In the genomic region with DNA sequence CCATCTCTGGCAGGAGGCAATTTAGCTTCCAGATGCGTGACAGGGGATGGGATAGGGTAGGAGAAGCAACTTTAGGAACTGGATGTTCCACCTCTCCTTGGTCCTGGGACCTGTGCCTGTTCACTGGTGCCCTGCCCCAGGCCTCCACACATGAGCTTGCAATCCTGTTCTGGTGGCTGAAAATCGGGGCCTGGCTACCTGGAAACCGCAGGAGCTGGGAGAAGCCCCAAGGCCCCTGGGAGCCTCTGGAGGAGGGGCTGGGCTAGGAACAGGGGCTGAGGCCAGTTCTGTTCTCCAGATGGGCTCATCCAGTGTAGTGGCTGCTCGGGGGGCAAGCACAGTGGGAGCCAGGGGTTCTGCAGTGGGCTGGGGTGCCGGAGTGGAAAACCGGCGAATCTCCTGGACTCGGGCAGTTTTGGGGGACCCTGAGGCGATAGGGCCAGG, we compare ENCODE assay signal across 15 cellular contexts. TPM values are rescaled to one million over a fixed set of nuclear protein-coding genes. Genes with fewer than 3 reads are reported as not detected.
DNase-seq lines count a peak whose midpoint lies in the region; ATAC-seq, FAIRE-seq and TF ChIP-seq lines count a peak whose summit lies in the region.
"Had no signal": no experiment of that assay in that cellular context is flagged by ENCODE, and none has a peak within 500 bp of the region (broad histone marks: within the 10 kb centered on the region; RNA-seq: fewer than 3 reads in every experiment).

No MANE protein-coding gene starts in this region.

- H3K4me1 ChIP-seq in H1 (replicated peaks in 1 of 4; ENCODE audit: control insufficient read depth in 3 of 4, insufficient read depth in 4 of 4, low read length in 3 of 4) = peaks cover 0 to 15% (median 9%) of the 10 kb centered on the region in 4 experiments; a peak in 6 of 7 replicates
- H3K4me1 ChIP-seq in stomach = peaks cover 7 to 41% (median 29%) of the 10 kb centered on the region in 4 donors

- peak overlapping the region; percentile 92; the same call in 1 of the 2 replicates for H2AFZ ChIP-seq in H1 (ENCODE audit: low read length)

- no peaks in the 10 kb centered on the region for H3K9me3 Mint-ChIP-seq in activated naive CD8-positive, alpha-beta T cell (ENCODE audit: low read depth)
- no peaks in the 10 kb centered on the region for H3K9me3 Mint-ChIP-seq in activated naive CD8-positive, alpha-beta T cell treated with anti-CD3 and anti-CD28 coated beads, Interleukin-2, amount 50 U/mL, for 24 hours
- H3K9me3 Mint-ChIP-seq in stimulated activated memory B cell treated with anti-CD40 and anti-IgM and Interleukin-4, amounts not matched to agents 10 μg/mL and 1 μg/mL and 100 μg/mL, for 72 hours = no peaks in the 10 kb centered on the region

- no peak for TF ChIP-seq RAD21 in H1 (IDR thresholded peaks at IDR 0.05 in 1 of 2, conservative IDR thresholded peaks at IDR 0.05 in 1 of 2; ENCODE audit: low read depth in 2 of 2, low read length in 2 of 2)

- no peak overlapping the region for H3K4ac ChIP-seq in H1 (replicated peaks; ENCODE audit: insufficient read length, low read depth, low read length)

- no peak overlapping the region for H3K56ac ChIP-seq in H1 (replicated peaks; ENCODE audit: insufficient read length, low read depth, low read length)

- TF ChIP-seq CTCF in H1 (IDR thresholded peaks at IDR 0.05; ENCODE audit: control extremely low read depth in 1 of 3, insufficient read depth in 1 of 3, low read depth in 1 of 3, low read length in 3 of 3) (no peak), stomach (IDR thresholded peaks at IDR 0.05) (no peak)

- H3K27me3 ChIP-seq in H1 (replicated peaks in 1 of 4; ENCODE audit: control insufficient read depth in 3 of 4, extremely low read depth in 1 of 4, insufficient read depth in 3 of 4, low read length in 3 of 4) = no peaks in the 10 kb centered on the region
- no peaks in the 10 kb centered on the region for H3K27me3 ChIP-seq in stomach
- H3K27me3 ChIP-seq: Peyer's patch had no signal

- no peak overlapping the region for H4K5ac ChIP-seq in H1 (ENCODE audit: insufficient read length, low read depth, low read length)

- no peak for ATAC-seq in activated naive CD8-positive, alpha-beta T cell treated with anti-CD3 and anti-CD28 coated beads, Interleukin-2, amount 50 U/mL, for 24 hours
- no peak for ATAC-seq in stimulated activated memory B cell treated with anti-CD40 and anti-IgM and Interleukin-4, amounts not matched to agents 10 μg/mL and 1 μg/mL and 100 μg/mL, for 72 hours
- ATAC-seq in GM18868 (IDR thresholded peaks at IDR 0.05; ENCODE audit: unreplicated experiment) = no peak
- ATAC-seq: K562 had no signal

- no peak overlapping the region for H2BK120ac ChIP-seq in H1 (replicated peaks; ENCODE audit: low read depth, low read length)

- CTCF ChIA-PET in H1 (lab: Charles Lee; ENCODE audit: partially characterized antibody) = interaction anchor here (0.6 to 14.5 kb wide), 4 partner anchors 16 to 528 kb away, joined by 3 to 271 read pairs (median 16); no protein-coding TSS in a partner anchor

- TF ChIP-seq EP300 in H1 (IDR thresholded peaks at IDR 0.05; ENCODE audit: borderline replicate concordance in 1 of 2, low read depth in 2 of 2, low read length in 2 of 2) = no peak
- TF ChIP-seq EP300 in stomach (IDR thresholded peaks at IDR 0.05) = no peak

- H3K79me1 ChIP-seq in H1 (ENCODE audit: low read depth, low read length) = no peaks in the 10 kb centered on the region

- H2BK20ac ChIP-seq in H1 (ENCODE audit: low read length) = peak overlapping the region; percentile 61; the same call in 1 of the 2 replicates

- H3K27me3 Mint-ChIP-seq in activated naive CD8-positive, alpha-beta T cell = peaks cover 2% of the 10 kb centered on the region
- H3K27me3 Mint-ChIP-seq in activated naive CD8-positive, alpha-beta T cell treated with anti-CD3 and anti-CD28 coated beads, Interleukin-2, amount 50 U/mL, for 24 hours = peaks cover 3% of the 10 kb centered on the region
- H3K27me3 Mint-ChIP-seq in stimulated activated memory B cell treated with anti-CD40 and anti-IgM and Interleukin-4, amounts not matched to agents 10 μg/mL and 1 μg/mL and 100 μg/mL, for 72 hours = peaks cover 16% of the 10 kb centered on the region

- H2BK12ac ChIP-seq in H1 (ENCODE audit: low read depth, low read length) = 0 out of 2 replicates have a peak overlapping the region, but pooled peaks have one; percentile 70

- 83% methylated on average over 9 of the region's 9 CpGs; no CpG with 5 or more reads in 1 of the 2 experiments for WGBS in H1 (ENCODE audit: extremely low coverage in 1 of 2, insufficient coverage in 1 of 2, insufficient read length in 1 of 2, insufficient replicate concordance in 2 of 2, low coverage in 1 of 2, low lambda C conversion rate in 2 of 2, missing lambda C conversion rate in 1 of 2), 2 experiments
- 90 to 94% (median 91%) methylated on average over 8 to 9 of the region's 9 CpGs for WGBS in stomach, 5 donors

- FAIRE-seq in H1 (lab: Jason Lieb, UNC) = no peak
- FAIRE-seq: A204.1, K562 had no signal

- H4K91ac ChIP-seq in H1 (replicated peaks; ENCODE audit: insufficient read length, low read length) = no peak overlapping the region

- DNase-seq in activated naive CD8-positive, alpha-beta T cell treated with anti-CD3 and anti-CD28 coated beads, Interleukin-2, amount 50 U/mL, for 24 hours = no peak
- DNase-seq in H1 (ENCODE audit: low read depth in 1 of 2, low spot score in 2 of 2) (peak in 1 of 2 experiments; percentile 63), mesenteric fat pad (ENCODE audit: low spot score) (peak; percentile 22), stomach (no peak), NCI-H524 treated with DMSO at 0.1 percent for 48 hours (lab: John Stamatoyannopoulos, UW) (no peak)
- DNase-seq: activated effector memory CD4-positive, alpha-beta T cell treated with Interleukin-2 at 50 U/mL for 16 hours; Calu3 had no signal

- no peak overlapping the region for H3K23ac ChIP-seq in H1 (ENCODE audit: insufficient read length)

- no peak overlapping the region for H4K8ac ChIP-seq in H1 (ENCODE audit: extremely low read depth, insufficient read depth, low read length)

- intact Hi-C loops in stomach (cut with DNase I; ENCODE audit: low total_unique reads) = no loop called here

- H3K79me2 ChIP-seq in H1 (ENCODE audit: control insufficient read depth in 1 of 2, insufficient read depth in 2 of 2, low read length in 2 of 2) = no peaks in the 10 kb centered on the region

- H3K27ac Mint-ChIP-seq in activated naive CD8-positive, alpha-beta T cell = no peak overlapping the region
- H3K27ac Mint-ChIP-seq in activated naive CD8-positive, alpha-beta T cell treated with anti-CD3 and anti-CD28 coated beads, Interleukin-2, amount 50 U/mL, for 24 hours = no peak overlapping the region
- H3K27ac Mint-ChIP-seq in stimulated activated memory B cell treated with anti-CD40 and anti-IgM and Interleukin-4, amounts not matched to agents 10 μg/mL and 1 μg/mL and 100 μg/mL, for 72 hours = peak overlapping the region; percentile 83

- no peaks in the 10 kb centered on the region for H3K36me3 ChIP-seq in H1 (ENCODE audit: control insufficient read depth in 2 of 4, insufficient read depth in 4 of 4, low read length in 3 of 4)
- no peaks in the 10 kb centered on the region for H3K36me3 ChIP-seq in stomach
- H3K36me3 ChIP-seq: Peyer's patch, thoracic aorta had no signal

- peaks cover 9% of the 10 kb centered on the region; the same call in 1 of the 2 replicates for H3K23me2 ChIP-seq in H1 (ENCODE audit: low read depth, low read length)

- POLR2A ChIA-PET in H1 (lab: Charles Lee; ENCODE audit: partially characterized antibody) = interaction anchor here (1.0 to 3.0 kb wide), 8 partner anchors 13 to 147 kb away, joined by 3 to 13 read pairs (median 4); a partner anchor contains a TSS

- peak overlapping the region; percentile 80 to 84 for H3K4me2 ChIP-seq in H1 (ENCODE audit: insufficient read depth in 1 of 2, low read depth in 2 of 2, low read length in 2 of 2)

- H3K14ac ChIP-seq in H1 (ENCODE audit: insufficient read length) = no peak overlapping the region

- H3K9me3 ChIP-seq in H1 (ENCODE audit: insufficient read depth in 2 of 2, low read depth in 1 of 2, low read length in 1 of 2) (no peaks in the 10 kb centered on the region), stomach (no peaks in the 10 kb centered on the region)
- H3K9me3 ChIP-seq: Peyer's patch, thoracic aorta had no signal

- H3K4me1 Mint-ChIP-seq in activated naive CD8-positive, alpha-beta T cell (ENCODE audit: low read depth) = peaks cover 7% of the 10 kb centered on the region
- peaks cover 19% of the 10 kb centered on the region for H3K4me1 Mint-ChIP-seq in activated naive CD8-positive, alpha-beta T cell treated with anti-CD3 and anti-CD28 coated beads, Interleukin-2, amount 50 U/mL, for 24 hours
- peaks cover 34% of the 10 kb centered on the region for H3K4me1 Mint-ChIP-seq in stimulated activated memory B cell treated with anti-CD40 and anti-IgM and Interleukin-4, amounts not matched to agents 10 μg/mL and 1 μg/mL and 100 μg/mL, for 72 hours

- no peaks in the 10 kb centered on the region for H4K20me1 ChIP-seq in H1 (replicated peaks in 1 of 2; ENCODE audit: control insufficient read depth in 1 of 2, insufficient read depth in 2 of 2, low read length in 2 of 2)

- peak overlapping the region; percentile 72 for H3K4me3 Mint-ChIP-seq in activated naive CD8-positive, alpha-beta T cell
- H3K4me3 Mint-ChIP-seq in activated naive CD8-positive, alpha-beta T cell treated with anti-CD3 and anti-CD28 coated beads, Interleukin-2, amount 50 U/mL, for 24 hours = no peak overlapping the region
- H3K4me3 Mint-ChIP-seq in stimulated activated memory B cell treated with anti-CD40 and anti-IgM and Interleukin-4, amounts not matched to agents 10 μg/mL and 1 μg/mL and 100 μg/mL, for 72 hours = peak overlapping the region; percentile 68

- no peaks in the 10 kb centered on the region for H3K36me3 Mint-ChIP-seq in activated naive CD8-positive, alpha-beta T cell
- H3K36me3 Mint-ChIP-seq in activated naive CD8-positive, alpha-beta T cell treated with anti-CD3 and anti-CD28 coated beads, Interleukin-2, amount 50 U/mL, for 24 hours (ENCODE audit: low read depth) = no peaks in the 10 kb centered on the region
- no peaks in the 10 kb centered on the region for H3K36me3 Mint-ChIP-seq in stimulated activated memory B cell treated with anti-CD40 and anti-IgM and Interleukin-4, amounts not matched to agents 10 μg/mL and 1 μg/mL and 100 μg/mL, for 72 hours

- peak overlapping the region; percentile 89 for H2BK5ac ChIP-seq in H1 (ENCODE audit: low read depth, low read length)

- H2AK5ac ChIP-seq in H1 (ENCODE audit: low read depth, low read length) = no peak overlapping the region; the same call in 1 of the 2 replicates

- TF ChIP-seq POLR2A in H1 (IDR thresholded peaks at IDR 0.05; ENCODE audit: control extremely low read depth in 1 of 2, low read depth in 2 of 2, low read length in 2 of 2) = no peak
- no peak for TF ChIP-seq POLR2A in stomach (IDR thresholded peaks at IDR 0.05)

- H3K9ac ChIP-seq in H1 (replicated peaks in 1 of 4; ENCODE audit: extremely low read depth in 1 of 4, low read depth in 3 of 4, low read length in 3 of 4) = peak overlapping the region in 3 of 4 experiments; percentile 4 to 76 (median 9); a peak in 3 of 7 replicates

- H3K27ac ChIP-seq in H1 (ENCODE audit: low read depth, low read length) (peak overlapping the region; percentile 51; the same call in 1 of the 2 replicates), stomach (no peak overlapping the region)

- peak overlapping the region; percentile 7 for H3K18ac ChIP-seq in H1 (ENCODE audit: extremely low read depth, low read length)

- 0 out of 2 replicates have a peak overlapping the region, but pooled peaks have one; percentile 67 for H2BK15ac ChIP-seq in H1 (ENCODE audit: low read length)

- H3K4me3 ChIP-seq in H1 (ENCODE audit: extremely low read depth in 1 of 4, insufficient read depth in 2 of 4, low read depth in 3 of 4, low read length in 4 of 4) (peak overlapping the region in 3 of 4 experiments; percentile 52 to 87 (median 78); a peak in 5 of 8 replicates), stomach (peak overlapping the region in 1 of 4 donors; percentile 80)
- H3K4me3 ChIP-seq: K562 had no signal

RNA-seq across cellular contexts. Expression of a gene that starts 5.3 kb away (rescaled TPM):
- 2.6 and 2.7 TPM in 2 replicates for total RNA-seq in H1 (2021; fragmentation: NEBNext Ultra II Directional; extraction: Animal tissue kit (Norgen Biotek cat#: 25700))
- polyA plus RNA-seq in H1 (2011; rRNA removed) (3.0 and 3.3 TPM in 2 replicates), stomach (1 to 10 TPM in 1 of 3 donors, under 1 TPM in 2; 0.18 to 1.2 (median 0.19) TPM)
- polyA plus RNA-seq in H1 (2011; cell fraction: cytosol; rRNA removed) = 3.5 TPM
- 2.5 TPM for polyA plus RNA-seq in H1 (2011; cell fraction: nucleus; rRNA removed)
- 2.6 to 4.3 TPM (median 3.8 TPM) in 4 replicates for polyA plus RNA-seq in H1 (2012, experiment 1 of 2)
- polyA plus RNA-seq in H1 (2012, experiment 2 of 2) = 5.2 TPM
- 1.2 TPM for polyA plus RNA-seq in H1 (2013, experiment 1 of 2)
- polyA plus RNA-seq in H1 (2013, experiment 2 of 2) = 1.6 TPM
- 1.4 and 2.0 TPM in 2 replicates for polyA minus RNA-seq in H1 (2011; rRNA and poly(A)+ RNA removed)
- not detected for polyA minus RNA-seq in H1 (2011; cell fraction: cytosol; rRNA and poly(A)+ RNA removed)
- polyA minus RNA-seq in H1 (2011; cell fraction: nucleus; rRNA and poly(A)+ RNA removed) = 0.70 TPM
- total RNA-seq in mesenteric fat pad (0.58 TPM), stomach (1 to 10 TPM in 1 of 5 donors, not detected in 4; 1.3 TPM)
- total RNA-seq: Calu3; Peyer's patch; T-helper 2 cell treated with Interferon-gamma antibody and Interleukin-4, amounts not matched to agents 100 ng/mL and 5 ng/mL, for 36 hours had no signal

RNA-seq across cellular contexts. Expression of a gene that starts 9.2 kb away (rescaled TPM):
- total RNA-seq in H1 (2021; fragmentation: NEBNext Ultra II Directional; extraction: Animal tissue kit (Norgen Biotek cat#: 25700)) = 0.11 and 0.19 TPM in 2 replicates
- polyA plus RNA-seq in H1 (2011; rRNA removed) (0.05 and 0.06 TPM in 2 replicates), stomach (under 1 TPM in 2 of 3 donors, not detected in 1; 0.03 to 0.12 TPM)
- 0.06 TPM for polyA plus RNA-seq in H1 (2011; cell fraction: cytosol; rRNA removed)
- 0.31 TPM for polyA plus RNA-seq in H1 (2011; cell fraction: nucleus; rRNA removed)
- 0.19 to 0.51 TPM (median 0.31 TPM) in 4 replicates for polyA plus RNA-seq in H1 (2012, experiment 1 of 2)
- polyA plus RNA-seq in H1 (2012, experiment 2 of 2) = 0.05 TPM
- 0.10 TPM for polyA plus RNA-seq in H1 (2013, experiment 1 of 2)
- polyA plus RNA-seq in H1 (2013, experiment 2 of 2) = 0.06 TPM
- polyA minus RNA-seq in H1 (2011; rRNA and poly(A)+ RNA removed) = 0.34 and 0.47 TPM in 2 replicates
- 0.44 TPM for polyA minus RNA-seq in H1 (2011; cell fraction: cytosol; rRNA and poly(A)+ RNA removed)
- polyA minus RNA-seq in H1 (2011; cell fraction: nucleus; rRNA and poly(A)+ RNA removed) = 0.70 TPM
- total RNA-seq in mesenteric fat pad (0.10 TPM), stomach (not detected)
- total RNA-seq: Calu3, Peyer's patch, thoracic aorta had no signal

RNA-seq across cellular contexts. Expression of a gene that starts 51.3 kb away (rescaled TPM):
- total RNA-seq in H1 (2021; fragmentation: NEBNext Ultra II Directional; extraction: Animal tissue kit (Norgen Biotek cat#: 25700)) = 3.1 and 5.4 TPM in 2 replicates
- 5.6 and 6.0 TPM in 2 replicates for polyA plus RNA-seq in H1 (2011; rRNA removed)
- polyA plus RNA-seq in H1 (2011; cell fraction: cytosol; rRNA removed) = 6.6 TPM
- 17.7 TPM for polyA plus RNA-seq in H1 (2011; cell fraction: nucleus; rRNA removed)
- polyA plus RNA-seq in H1 (2012, experiment 1 of 2) = 5.2 to 6.8 TPM (median 6.0 TPM) in 4 replicates
- 0.16 TPM for polyA plus RNA-seq in H1 (2012, experiment 2 of 2)
- 3.0 TPM for polyA plus RNA-seq in H1 (2013, experiment 1 of 2)
- 2.9 TPM for polyA plus RNA-seq in H1 (2013, experiment 2 of 2)
- 3.4 and 3.5 TPM in 2 replicates for polyA minus RNA-seq in H1 (2011; rRNA and poly(A)+ RNA removed)
- polyA minus RNA-seq in H1 (2011; cell fraction: cytosol; rRNA and poly(A)+ RNA removed) = 0.44 TPM
- 6.7 TPM for polyA minus RNA-seq in H1 (2011; cell fraction: nucleus; rRNA and poly(A)+ RNA removed)
- 7.4 TPM for total RNA-seq in mesenteric fat pad
- 10 to 100 TPM in 1 of 5 donors, 1 to 10 TPM in 4; 4.1 to 20.1 (median 8.7) TPM for total RNA-seq in stomach
- polyA plus RNA-seq in stomach = 1 to 10 TPM; 1.8 to 4.7 (median 2.0) TPM

RNA-seq across cellular contexts. Expression of a gene that starts 55.5 kb away (rescaled TPM):
- 56.6 and 65.6 TPM in 2 replicates for total RNA-seq in H1 (2021; fragmentation: NEBNext Ultra II Directional; extraction: Animal tissue kit (Norgen Biotek cat#: 25700))
- 31.0 and 46.2 TPM in 2 replicates for polyA plus RNA-seq in H1 (2011; rRNA removed)
- polyA plus RNA-seq in H1 (2011; cell fraction: cytosol; rRNA removed) = 39.5 TPM
- 43.5 TPM for polyA plus RNA-seq in H1 (2011; cell fraction: nucleus; rRNA removed)
- 34.8 to 42.8 TPM (median 37.9 TPM) in 4 replicates for polyA plus RNA-seq in H1 (2012, experiment 1 of 2)
- 2.9 TPM for polyA plus RNA-seq in H1 (2012, experiment 2 of 2)
- 18.5 TPM for polyA plus RNA-seq in H1 (2013, experiment 1 of 2)
- 17.3 TPM for polyA plus RNA-seq in H1 (2013, experiment 2 of 2)
- 108 and 171 TPM in 2 replicates for polyA minus RNA-seq in H1 (2011; rRNA and poly(A)+ RNA removed)
- polyA minus RNA-seq in H1 (2011; cell fraction: cytosol; rRNA and poly(A)+ RNA removed) = 41.7 TPM
- 64.5 TPM for polyA minus RNA-seq in H1 (2011; cell fraction: nucleus; rRNA and poly(A)+ RNA removed)
- total RNA-seq in mesenteric fat pad = 16.0 TPM
- 100 to 1,000 TPM in 4 of 5 donors, 10 to 100 TPM in 1; 33.0 to 369 (median 112) TPM for total RNA-seq in stomach
- polyA plus RNA-seq in stomach = 10 to 100 TPM in 2 of 3 donors, 1 to 10 TPM in 1; 7.3 to 17.3 (median 11.1) TPM
